Comparison of ENCODE assay signal across 9 cellular contexts in genomic region chr3:153165211-153165815, GRCh38. TPM values are rescaled to one million over a fixed set of nuclear protein-coding genes. Genes with fewer than 3 reads are reported as not detected.
DNase-seq lines count a peak whose midpoint lies in the region; ATAC-seq and TF ChIP-seq lines count a peak whose summit lies in the region.
"Had no signal": no experiment of that assay in that cellular context is flagged by ENCODE, and none has a peak within 500 bp of the region (broad histone marks: within the 10 kb centered on the region; RNA-seq: fewer than 3 reads in every experiment).

No MANE protein-coding gene starts in this region.

- peak overlapping the region; percentile 99 for H3K27ac Mint-ChIP-seq in activated naive CD4-positive, alpha-beta T cell treated with anti-CD3 and anti-CD28 coated beads, Interleukin-2, amount 10 ng/mL, durations not matched to agents 7 days and 5 days
- H3K27ac Mint-ChIP-seq in T-helper 17 cell, result peak overlapping the region; percentile 94

- ATAC-seq in T-helper 17 cell (no peak), GM19324 (IDR thresholded peaks at IDR 0.05; ENCODE audit: low FRiP score, unreplicated experiment) (no peak)

- no peaks in the 10 kb centered on the region for H3K36me3 ChIP-seq in suprapubic skin

- CTCF ChIA-PET in activated naive CD4-positive, alpha-beta T cell treated with anti-CD3 and anti-CD28 coated beads, Interleukin-2, amount 10 ng/mL, durations not matched to agents 7 days and 5 days (lab: Charles Lee), result interaction anchor here (0.6 to 2.7 kb wide), 8 partner anchors 8 to 401 kb away, joined by 3 to 16 read pairs (median 3); no protein-coding TSS in a partner anchor

- TF ChIP-seq POLR2A in suprapubic skin (IDR thresholded peaks at IDR 0.05), result no peak

- H3K36me3 Mint-ChIP-seq in activated naive CD4-positive, alpha-beta T cell treated with anti-CD3 and anti-CD28 coated beads, Interleukin-2, amount 10 ng/mL, durations not matched to agents 7 days and 5 days, result peaks cover 57% of the 10 kb centered on the region
- peaks cover 2% of the 10 kb centered on the region for H3K36me3 Mint-ChIP-seq in T-helper 17 cell (ENCODE audit: low read depth)

- H3K4me1 Mint-ChIP-seq in activated naive CD4-positive, alpha-beta T cell treated with anti-CD3 and anti-CD28 coated beads, Interleukin-2, amount 10 ng/mL, durations not matched to agents 7 days and 5 days, result peaks cover 51% of the 10 kb centered on the region
- peaks cover 46% of the 10 kb centered on the region for H3K4me1 Mint-ChIP-seq in T-helper 17 cell

- H3K9me3 ChIP-seq in T-helper 17 cell (ENCODE audit: control insufficient read depth, low read length, poor library complexity, severe bottlenecking), result no peaks in the 10 kb centered on the region
- H3K9me3 ChIP-seq in suprapubic skin, result no peaks in the 10 kb centered on the region

- H3K4me1 ChIP-seq in suprapubic skin, result peaks cover 51% of the 10 kb centered on the region

- no peaks in the 10 kb centered on the region for H3K9me3 Mint-ChIP-seq in activated naive CD4-positive, alpha-beta T cell treated with anti-CD3 and anti-CD28 coated beads, Interleukin-2, amount 10 ng/mL, durations not matched to agents 7 days and 5 days

- peak overlapping the region; percentile 95 for H3K4me3 Mint-ChIP-seq in activated naive CD4-positive, alpha-beta T cell treated with anti-CD3 and anti-CD28 coated beads, Interleukin-2, amount 10 ng/mL, durations not matched to agents 7 days and 5 days
- H3K4me3 Mint-ChIP-seq in T-helper 17 cell, result peak overlapping the region; percentile 98

- H3K27me3 ChIP-seq in suprapubic skin, result no peaks in the 10 kb centered on the region

- H3K27me3 Mint-ChIP-seq in activated naive CD4-positive, alpha-beta T cell treated with anti-CD3 and anti-CD28 coated beads, Interleukin-2, amount 10 ng/mL, durations not matched to agents 7 days and 5 days, result peaks cover 5% of the 10 kb centered on the region
- H3K27me3 Mint-ChIP-seq in T-helper 17 cell, result no peaks in the 10 kb centered on the region

- no peak for DNase-seq in activated naive CD4-positive, alpha-beta T cell treated with anti-CD3 and anti-CD28 coated beads, Interleukin-2, amount 10 ng/mL, durations not matched to agents 7 days and 5 days
- no peak for DNase-seq in activated naive CD4-positive, alpha-beta T cell treated with Interleukin-2 at 50 U/mL for 16 hours
- DNase-seq in T-helper 17 cell (no peak), fibroblast of the aortic adventitia (ENCODE audit: low read depth) (peak; percentile 70), suprapubic skin (ENCODE audit: low spot score in 2 of 2) (no peak), activated gamma-delta T cell treated with Interleukin-2 at 50 U/mL for 16 hours (no peak), substantia nigra (lab: John Stamatoyannopoulos, UW) (no peak)
- DNase-seq: stimulated activated CD4-positive, alpha-beta T cell treated with anti-CD3 and anti-CD28 coated beads, Interleukin-2, amount 100 ng/mL, for 48 hours had no signal

- TF ChIP-seq EP300 in suprapubic skin (IDR thresholded peaks at IDR 0.05), result no peak

- no peak overlapping the region for H3K27ac ChIP-seq in suprapubic skin
- H3K27ac ChIP-seq in substantia nigra (ENCODE audit: low read depth, low read length, poor library complexity, severe bottlenecking), result no peak overlapping the region

- H3K4me3 ChIP-seq in fibroblast of the aortic adventitia (ENCODE audit: low read depth, low read length) (peak overlapping the region; percentile 94), suprapubic skin (peak overlapping the region; percentile 83)

- TF ChIP-seq CTCF in fibroblast of the aortic adventitia (IDR thresholded peaks at IDR 0.05; ENCODE audit: insufficient read depth, low read length), result peak; percentile 44
- no peak for TF ChIP-seq CTCF in suprapubic skin (IDR thresholded peaks at IDR 0.05)

RNA-seq across cellular contexts. Expression of gene RAP2B, which starts 3.3 kb away (rescaled TPM):
- total RNA-seq in T-helper 17 cell (10 to 100 TPM; 19.7 to 34.3 TPM), fibroblast of the aortic adventitia (ENCODE audit: low replicate concordance) (24.8 and 49.5 TPM in 2 replicates), suprapubic skin (10 to 100 TPM; 13.8 to 27.4 (median 21.0) TPM)
